ENCODE assay signal across 1 cellular context in the genomic region with DNA sequence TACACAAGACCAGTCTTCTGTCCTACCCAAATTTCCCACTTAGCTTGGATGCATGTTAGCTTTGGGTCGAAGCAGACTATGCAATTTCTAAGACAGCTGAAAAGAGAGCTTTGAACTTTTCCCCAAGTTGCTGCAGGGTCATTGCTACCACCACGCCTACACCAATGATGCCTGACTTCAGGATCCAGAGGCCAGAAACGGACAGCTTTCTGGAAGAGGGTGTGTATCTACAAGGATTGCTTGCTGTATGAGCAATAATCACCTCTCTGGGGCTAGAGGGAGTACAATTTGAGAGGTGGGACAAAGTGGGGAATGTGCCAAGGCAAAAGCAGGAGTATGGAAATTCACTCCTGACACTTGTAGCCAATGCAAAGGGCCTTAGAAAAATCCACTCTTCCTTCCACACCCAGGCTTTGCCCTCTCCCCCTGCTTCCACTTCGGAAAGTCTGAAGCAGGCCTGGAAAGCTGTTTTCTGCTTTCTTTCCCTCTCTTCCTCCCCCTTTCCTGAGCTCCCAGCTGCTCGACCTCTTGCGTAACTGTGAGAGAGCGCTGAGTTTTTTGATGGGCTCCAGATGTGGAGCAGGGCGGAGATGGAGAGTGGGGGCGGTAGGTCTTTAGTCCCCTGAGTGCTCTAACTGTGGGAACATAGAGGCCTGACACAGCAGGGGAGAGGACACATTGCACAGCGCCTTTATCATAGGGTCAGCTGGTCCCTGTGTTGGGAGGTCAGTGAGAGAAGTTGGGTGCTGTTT.
A peak's percentile ranks its signal among the peaks of the same experiment; 100 is the strongest.
TF ChIP-seq lines count a peak whose summit lies in the region.

No MANE protein-coding gene starts in this region.

TF ChIP-seq in HepG2, 621 proteins besides CTCF, POLR2A, EP300 and RAD21:
- TF ChIP-seq, protein P1, sequence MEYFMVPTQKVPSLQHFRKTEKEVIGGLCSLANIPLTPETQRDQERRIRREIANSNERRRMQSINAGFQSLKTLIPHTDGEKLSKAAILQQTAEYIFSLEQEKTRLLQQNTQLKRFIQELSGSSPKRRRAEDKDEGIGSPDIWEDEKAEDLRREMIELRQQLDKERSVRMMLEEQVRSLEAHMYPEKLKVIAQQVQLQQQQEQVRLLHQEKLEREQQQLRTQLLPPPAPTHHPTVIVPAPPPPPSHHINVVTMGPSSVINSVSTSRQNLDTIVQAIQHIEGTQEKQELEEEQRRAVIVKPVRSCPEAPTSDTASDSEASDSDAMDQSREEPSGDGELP (IDR thresholded peaks at IDR 0.05; ENCODE audit: borderline replicate concordance, low read depth), result peak; percentile 95; the same call in 1 of the 2 replicates
- TF ChIP-seq CREM (IDR thresholded peaks at IDR 0.05) (no peak), CREM (CRISPR knock-in tag; IDR thresholded peaks at IDR 0.05) (no peak), ZBTB42 (CRISPR knock-in tag; IDR thresholded peaks at IDR 0.05) (peak; percentile 92), ZNF772 (CRISPR knock-in tag; IDR thresholded peaks at IDR 0.05) (0 out of 2 replicates have a peak, but pooled peaks have one; percentile 26), ZNF572 (CRISPR knock-in tag; IDR thresholded peaks at IDR 0.05) (0 out of 2 replicates have a peak, but pooled peaks have one; percentile 43), TGIF2 (CRISPR knock-in tag; IDR thresholded peaks at IDR 0.05) (no peak), ZNF672 (CRISPR knock-in tag; IDR thresholded peaks at IDR 0.05) (no peak), CEBPB (IDR thresholded peaks at IDR 0.05; ENCODE audit: borderline replicate concordance, low read depth, low read length) (peak; percentile 85), NR2F6 (IDR thresholded peaks at IDR 0.05) (peak; percentile 62), NR2F6 (CRISPR knock-in tag; IDR thresholded peaks at IDR 0.05) (peak; percentile 46; the same call in 1 of the 2 replicates), U2AF2 (IDR thresholded peaks at IDR 0.05; ENCODE audit: low read depth, low read length) (no peak), PHF21A (CRISPR knock-in tag; IDR thresholded peaks at IDR 0.05) (peak; percentile 44; the same call in 1 of the 2 replicates), SOX13 (IDR thresholded peaks at IDR 0.05) (no peak), SOX13 (CRISPR knock-in tag; conservative IDR thresholded peaks at IDR 0.05 in 1 of 2, IDR thresholded peaks at IDR 0.05 in 1 of 2) (no peak), CEBPG (CRISPR knock-in tag; IDR thresholded peaks at IDR 0.05) (peak; percentile 95), ZNF501 (CRISPR knock-in tag; IDR thresholded peaks at IDR 0.05) (no peak), AGO1 (IDR thresholded peaks at IDR 0.05; ENCODE audit: low read depth, low read length, poor library complexity, severe bottlenecking) (no peak), GATAD2A (CRISPR knock-in tag; IDR thresholded peaks at IDR 0.05) (0 out of 2 replicates have a peak, but pooled peaks have one; percentile 11), HDAC6 (IDR thresholded peaks at IDR 0.05; ENCODE audit: low read depth, low read length) (no peak), GABPA (IDR thresholded peaks at IDR 0.05; ENCODE audit: low read depth, low read length) (no peak), GABPA (CRISPR knock-in tag; IDR thresholded peaks at IDR 0.05; ENCODE audit: low read depth) (no peak), SAP130 (CRISPR knock-in tag; IDR thresholded peaks at IDR 0.05; ENCODE audit: low read depth) (peak; percentile 44; the same call in 1 of the 2 replicates), ZNF383 (CRISPR knock-in tag; IDR thresholded peaks at IDR 0.05; ENCODE audit: borderline replicate concordance) (no peak), MAFG (CRISPR knock-in tag; IDR thresholded peaks at IDR 0.05) (no peak), PHF8 (CRISPR knock-in tag; IDR thresholded peaks at IDR 0.05) (no peak)
- TF ChIP-seq, protein P2, sequence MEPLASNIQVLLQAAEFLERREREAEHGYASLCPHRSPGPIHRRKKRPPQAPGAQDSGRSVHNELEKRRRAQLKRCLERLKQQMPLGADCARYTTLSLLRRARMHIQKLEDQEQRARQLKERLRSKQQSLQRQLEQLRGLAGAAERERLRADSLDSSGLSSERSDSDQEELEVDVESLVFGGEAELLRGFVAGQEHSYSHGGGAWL (CRISPR knock-in tag; IDR thresholded peaks at IDR 0.05), result no peak
- TF ChIP-seq, protein P3, sequence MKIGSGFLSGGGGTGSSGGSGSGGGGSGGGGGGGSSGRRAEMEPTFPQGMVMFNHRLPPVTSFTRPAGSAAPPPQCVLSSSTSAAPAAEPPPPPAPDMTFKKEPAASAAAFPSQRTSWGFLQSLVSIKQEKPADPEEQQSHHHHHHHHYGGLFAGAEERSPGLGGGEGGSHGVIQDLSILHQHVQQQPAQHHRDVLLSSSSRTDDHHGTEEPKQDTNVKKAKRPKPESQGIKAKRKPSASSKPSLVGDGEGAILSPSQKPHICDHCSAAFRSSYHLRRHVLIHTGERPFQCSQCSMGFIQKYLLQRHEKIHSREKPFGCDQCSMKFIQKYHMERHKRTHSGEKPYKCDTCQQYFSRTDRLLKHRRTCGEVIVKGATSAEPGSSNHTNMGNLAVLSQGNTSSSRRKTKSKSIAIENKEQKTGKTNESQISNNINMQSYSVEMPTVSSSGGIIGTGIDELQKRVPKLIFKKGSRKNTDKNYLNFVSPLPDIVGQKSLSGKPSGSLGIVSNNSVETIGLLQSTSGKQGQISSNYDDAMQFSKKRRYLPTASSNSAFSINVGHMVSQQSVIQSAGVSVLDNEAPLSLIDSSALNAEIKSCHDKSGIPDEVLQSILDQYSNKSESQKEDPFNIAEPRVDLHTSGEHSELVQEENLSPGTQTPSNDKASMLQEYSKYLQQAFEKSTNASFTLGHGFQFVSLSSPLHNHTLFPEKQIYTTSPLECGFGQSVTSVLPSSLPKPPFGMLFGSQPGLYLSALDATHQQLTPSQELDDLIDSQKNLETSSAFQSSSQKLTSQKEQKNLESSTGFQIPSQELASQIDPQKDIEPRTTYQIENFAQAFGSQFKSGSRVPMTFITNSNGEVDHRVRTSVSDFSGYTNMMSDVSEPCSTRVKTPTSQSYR (CRISPR knock-in tag; IDR thresholded peaks at IDR 0.05; ENCODE audit: borderline replicate concordance), result peak; percentile 49; the same call in 1 of the 2 replicates
- TF ChIP-seq, protein P4, sequence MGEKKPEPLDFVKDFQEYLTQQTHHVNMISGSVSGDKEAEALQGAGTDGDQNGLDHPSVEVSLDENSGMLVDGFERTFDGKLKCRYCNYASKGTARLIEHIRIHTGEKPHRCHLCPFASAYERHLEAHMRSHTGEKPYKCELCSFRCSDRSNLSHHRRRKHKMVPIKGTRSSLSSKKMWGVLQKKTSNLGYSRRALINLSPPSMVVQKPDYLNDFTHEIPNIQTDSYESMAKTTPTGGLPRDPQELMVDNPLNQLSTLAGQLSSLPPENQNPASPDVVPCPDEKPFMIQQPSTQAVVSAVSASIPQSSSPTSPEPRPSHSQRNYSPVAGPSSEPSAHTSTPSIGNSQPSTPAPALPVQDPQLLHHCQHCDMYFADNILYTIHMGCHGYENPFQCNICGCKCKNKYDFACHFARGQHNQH (CRISPR knock-in tag; IDR thresholded peaks at IDR 0.05), result no peak
- TF ChIP-seq, protein P5, sequence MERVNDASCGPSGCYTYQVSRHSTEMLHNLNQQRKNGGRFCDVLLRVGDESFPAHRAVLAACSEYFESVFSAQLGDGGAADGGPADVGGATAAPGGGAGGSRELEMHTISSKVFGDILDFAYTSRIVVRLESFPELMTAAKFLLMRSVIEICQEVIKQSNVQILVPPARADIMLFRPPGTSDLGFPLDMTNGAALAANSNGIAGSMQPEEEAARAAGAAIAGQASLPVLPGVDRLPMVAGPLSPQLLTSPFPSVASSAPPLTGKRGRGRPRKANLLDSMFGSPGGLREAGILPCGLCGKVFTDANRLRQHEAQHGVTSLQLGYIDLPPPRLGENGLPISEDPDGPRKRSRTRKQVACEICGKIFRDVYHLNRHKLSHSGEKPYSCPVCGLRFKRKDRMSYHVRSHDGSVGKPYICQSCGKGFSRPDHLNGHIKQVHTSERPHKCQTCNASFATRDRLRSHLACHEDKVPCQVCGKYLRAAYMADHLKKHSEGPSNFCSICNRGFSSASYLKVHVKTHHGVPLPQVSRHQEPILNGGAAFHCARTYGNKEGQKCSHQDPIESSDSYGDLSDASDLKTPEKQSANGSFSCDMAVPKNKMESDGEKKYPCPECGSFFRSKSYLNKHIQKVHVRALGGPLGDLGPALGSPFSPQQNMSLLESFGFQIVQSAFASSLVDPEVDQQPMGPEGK (CRISPR knock-in tag; IDR thresholded peaks at IDR 0.05), result peak; percentile 43
- TF ChIP-seq, protein P6, sequence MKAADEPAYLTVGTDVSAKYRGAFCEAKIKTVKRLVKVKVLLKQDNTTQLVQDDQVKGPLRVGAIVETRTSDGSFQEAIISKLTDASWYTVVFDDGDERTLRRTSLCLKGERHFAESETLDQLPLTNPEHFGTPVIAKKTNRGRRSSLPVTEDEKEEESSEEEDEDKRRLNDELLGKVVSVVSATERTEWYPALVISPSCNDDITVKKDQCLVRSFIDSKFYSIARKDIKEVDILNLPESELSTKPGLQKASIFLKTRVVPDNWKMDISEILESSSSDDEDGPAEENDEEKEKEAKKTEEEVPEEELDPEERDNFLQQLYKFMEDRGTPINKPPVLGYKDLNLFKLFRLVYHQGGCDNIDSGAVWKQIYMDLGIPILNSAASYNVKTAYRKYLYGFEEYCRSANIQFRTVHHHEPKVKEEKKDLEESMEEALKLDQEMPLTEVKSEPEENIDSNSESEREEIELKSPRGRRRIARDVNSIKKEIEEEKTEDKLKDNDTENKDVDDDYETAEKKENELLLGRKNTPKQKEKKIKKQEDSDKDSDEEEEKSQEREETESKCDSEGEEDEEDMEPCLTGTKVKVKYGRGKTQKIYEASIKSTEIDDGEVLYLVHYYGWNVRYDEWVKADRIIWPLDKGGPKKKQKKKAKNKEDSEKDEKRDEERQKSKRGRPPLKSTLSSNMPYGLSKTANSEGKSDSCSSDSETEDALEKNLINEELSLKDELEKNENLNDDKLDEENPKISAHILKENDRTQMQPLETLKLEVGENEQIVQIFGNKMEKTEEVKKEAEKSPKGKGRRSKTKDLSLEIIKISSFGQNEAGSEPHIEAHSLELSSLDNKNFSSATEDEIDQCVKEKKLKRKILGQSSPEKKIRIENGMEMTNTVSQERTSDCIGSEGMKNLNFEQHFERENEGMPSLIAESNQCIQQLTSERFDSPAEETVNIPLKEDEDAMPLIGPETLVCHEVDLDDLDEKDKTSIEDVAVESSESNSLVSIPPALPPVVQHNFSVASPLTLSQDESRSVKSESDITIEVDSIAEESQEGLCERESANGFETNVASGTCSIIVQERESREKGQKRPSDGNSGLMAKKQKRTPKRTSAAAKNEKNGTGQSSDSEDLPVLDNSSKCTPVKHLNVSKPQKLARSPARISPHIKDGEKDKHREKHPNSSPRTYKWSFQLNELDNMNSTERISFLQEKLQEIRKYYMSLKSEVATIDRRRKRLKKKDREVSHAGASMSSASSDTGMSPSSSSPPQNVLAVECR (CRISPR knock-in tag; IDR thresholded peaks at IDR 0.05; ENCODE audit: borderline replicate concordance), result 0 out of 2 replicates have a peak, but pooled peaks have one; percentile 6
- TF ChIP-seq, protein P7, sequence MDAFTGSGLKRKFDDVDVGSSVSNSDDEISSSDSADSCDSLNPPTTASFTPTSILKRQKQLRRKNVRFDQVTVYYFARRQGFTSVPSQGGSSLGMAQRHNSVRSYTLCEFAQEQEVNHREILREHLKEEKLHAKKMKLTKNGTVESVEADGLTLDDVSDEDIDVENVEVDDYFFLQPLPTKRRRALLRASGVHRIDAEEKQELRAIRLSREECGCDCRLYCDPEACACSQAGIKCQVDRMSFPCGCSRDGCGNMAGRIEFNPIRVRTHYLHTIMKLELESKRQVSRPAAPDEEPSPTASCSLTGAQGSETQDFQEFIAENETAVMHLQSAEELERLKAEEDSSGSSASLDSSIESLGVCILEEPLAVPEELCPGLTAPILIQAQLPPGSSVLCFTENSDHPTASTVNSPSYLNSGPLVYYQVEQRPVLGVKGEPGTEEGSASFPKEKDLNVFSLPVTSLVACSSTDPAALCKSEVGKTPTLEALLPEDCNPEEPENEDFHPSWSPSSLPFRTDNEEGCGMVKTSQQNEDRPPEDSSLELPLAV (CRISPR knock-in tag; conservative IDR thresholded peaks at IDR 0.05; ENCODE audit: low read depth), result no peak
- TF ChIP-seq, protein P8, sequence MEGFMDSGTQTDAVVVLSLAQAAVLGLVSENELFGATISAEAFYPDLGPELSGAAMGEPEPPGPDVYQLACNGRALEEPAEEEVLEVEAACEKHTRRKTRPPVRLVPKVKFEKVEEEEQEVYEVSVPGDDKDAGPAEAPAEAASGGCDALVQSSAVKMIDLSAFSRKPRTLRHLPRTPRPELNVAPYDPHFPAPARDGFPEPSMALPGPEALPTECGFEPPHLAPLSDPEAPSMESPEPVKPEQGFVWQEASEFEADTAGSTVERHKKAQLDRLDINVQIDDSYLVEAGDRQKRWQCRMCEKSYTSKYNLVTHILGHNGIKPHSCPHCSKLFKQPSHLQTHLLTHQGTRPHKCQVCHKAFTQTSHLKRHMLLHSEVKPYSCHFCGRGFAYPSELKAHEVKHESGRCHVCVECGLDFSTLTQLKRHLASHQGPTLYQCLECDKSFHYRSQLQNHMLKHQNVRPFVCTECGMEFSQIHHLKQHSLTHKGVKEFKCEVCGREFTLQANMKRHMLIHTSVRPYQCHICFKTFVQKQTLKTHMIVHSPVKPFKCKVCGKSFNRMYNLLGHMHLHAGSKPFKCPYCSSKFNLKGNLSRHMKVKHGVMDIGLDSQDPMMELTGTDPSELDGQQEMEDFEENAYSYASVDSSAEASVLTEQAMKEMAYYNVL (CRISPR knock-in tag; IDR thresholded peaks at IDR 0.05; ENCODE audit: borderline replicate concordance), result peak; percentile 79; the same call in 1 of the 2 replicates
